ENCODE assay signal across 8 cellular contexts in the genomic region with DNA sequence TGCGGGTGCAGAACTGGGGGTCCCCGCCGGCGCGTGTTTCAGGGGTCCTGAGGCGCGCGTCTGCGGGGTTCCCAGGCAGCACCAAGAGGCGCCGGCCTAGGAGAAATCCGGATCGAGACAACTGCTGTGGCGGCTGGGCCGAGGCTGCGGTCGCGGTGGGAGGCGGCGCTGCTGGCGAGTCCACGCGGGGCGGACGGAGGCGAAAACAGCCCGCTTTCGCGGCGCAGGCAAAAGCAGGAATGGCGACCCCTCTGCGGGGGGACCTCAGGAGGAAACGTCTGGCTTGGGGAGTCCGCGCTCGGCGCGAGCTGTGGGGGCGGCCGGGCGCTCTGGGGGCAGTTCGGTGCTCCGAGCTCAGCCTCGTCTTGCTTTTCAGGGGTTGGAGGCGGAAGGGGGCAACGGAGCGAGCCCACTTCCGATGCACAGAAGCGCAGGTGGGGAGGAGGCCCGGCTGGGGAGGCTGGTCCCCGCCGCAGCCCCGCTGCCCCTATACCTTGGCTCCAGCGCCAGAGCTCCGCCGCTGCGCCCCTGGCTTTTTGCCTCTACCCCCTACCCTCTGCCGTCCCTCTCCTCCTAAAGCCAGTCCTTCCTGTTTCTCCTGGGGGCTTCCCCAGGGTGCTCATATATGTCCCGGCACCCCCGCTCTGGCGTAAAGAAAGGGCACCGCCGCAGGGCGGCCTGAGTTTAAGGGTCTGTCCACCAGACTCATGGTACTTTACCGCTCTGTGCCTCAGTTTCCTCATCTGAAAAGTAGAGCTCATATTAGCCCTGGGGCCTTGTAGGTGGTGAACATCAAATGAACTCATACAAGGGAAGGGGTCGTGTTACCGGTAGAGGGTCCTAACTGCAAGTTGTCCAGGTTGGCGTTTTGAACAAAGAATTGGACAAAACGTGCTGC.
DNase-seq lines count a peak whose midpoint lies in the region; ATAC-seq lines count a peak whose summit lies in the region.

No MANE protein-coding gene starts in this region.

- H2AFZ ChIP-seq in mesenchymal stem cell (ENCODE audit: low read depth, low read length), result no peak overlapping the region

- H3K27ac ChIP-seq in effector memory CD4-positive, alpha-beta T cell (ENCODE audit: insufficient read depth, low read length, poor library complexity, severe bottlenecking), result peak overlapping the region; percentile 75
- H3K27ac ChIP-seq in mesenchymal stem cell (ENCODE audit: low read length, poor library complexity, severe bottlenecking) (no peak overlapping the region), thymus (ENCODE audit: low read depth) (peak overlapping the region; percentile 74)

- peak; percentile 22 for ATAC-seq in HG03565 (IDR thresholded peaks at IDR 0.05; ENCODE audit: unreplicated experiment)

- no peak overlapping the region for H3K14ac ChIP-seq in mesenchymal stem cell (ENCODE audit: low read length in 2 of 2)

- H3K27me3 ChIP-seq in effector memory CD4-positive, alpha-beta T cell (replicated peaks; ENCODE audit: control insufficient read depth, insufficient read depth, low read length, poor library complexity, severe bottlenecking), result no peaks in the 10 kb centered on the region
- H3K27me3 ChIP-seq in mesenchymal stem cell (ENCODE audit: control insufficient read depth in 1 of 2, insufficient read depth in 1 of 2, low read length in 2 of 2) (no peaks in the 10 kb centered on the region), thymus (ENCODE audit: control insufficient read depth, insufficient read depth) (no peaks in the 10 kb centered on the region)

- no peak overlapping the region for H2BK120ac ChIP-seq in mesenchymal stem cell (ENCODE audit: low read depth, low read length)

- H3K36me3 ChIP-seq in effector memory CD4-positive, alpha-beta T cell (ENCODE audit: control insufficient read depth, insufficient read depth, low read length), result no peaks in the 10 kb centered on the region
- peaks cover 0 to 7% of the 10 kb centered on the region in 2 experiments for H3K36me3 ChIP-seq in mesenchymal stem cell (ENCODE audit: control insufficient read depth in 1 of 2, insufficient read depth in 2 of 2, low read depth in 1 of 2, low read length in 2 of 2)
- peaks cover 12% of the 10 kb centered on the region for H3K36me3 ChIP-seq in thymus (ENCODE audit: control insufficient read depth, insufficient read depth)

- H3K9ac ChIP-seq in mesenchymal stem cell (ENCODE audit: low read length), result peak overlapping the region; percentile 90

- no peak overlapping the region for H2BK15ac ChIP-seq in mesenchymal stem cell (ENCODE audit: low read depth, poor library complexity, severe bottlenecking)

- no peak overlapping the region for H3K23ac ChIP-seq in mesenchymal stem cell (ENCODE audit: low read length in 2 of 2)

- H2AK5ac ChIP-seq in mesenchymal stem cell (ENCODE audit: low read length, severe bottlenecking), result no peak overlapping the region

- H3K4ac ChIP-seq in mesenchymal stem cell (ENCODE audit: low read depth in 1 of 2, low read length in 2 of 2), result no peak overlapping the region

- H3K4me3 ChIP-seq in effector memory CD4-positive, alpha-beta T cell (ENCODE audit: insufficient read depth, low read depth, low read length, poor library complexity, severe bottlenecking), result peak overlapping the region; percentile 93
- H3K4me3 ChIP-seq in mesenchymal stem cell (ENCODE audit: insufficient read depth in 1 of 2, low read depth in 1 of 2, low read length in 2 of 2) (peak overlapping the region in 1 of 2 experiments; percentile 83), thymus (ENCODE audit: low read length) (peak overlapping the region; percentile 70)

- no peak overlapping the region for H3K18ac ChIP-seq in mesenchymal stem cell (ENCODE audit: low read depth in 1 of 2, low read length in 2 of 2)

- H4K91ac ChIP-seq in mesenchymal stem cell (ENCODE audit: low read length), result no peak overlapping the region

- 98% methylated on average over 67 of the region's 69 CpGs for WGBS in mesenchymal stem cell
- 38% methylated on average over 69 of the region's 69 CpGs for WGBS in thymus

- H3K4me2 ChIP-seq in mesenchymal stem cell (ENCODE audit: low read length, poor library complexity, severe bottlenecking), result no peak overlapping the region

- no peak overlapping the region for H4K8ac ChIP-seq in mesenchymal stem cell (ENCODE audit: low read length)

- no peaks in the 10 kb centered on the region for H3K9me3 ChIP-seq in effector memory CD4-positive, alpha-beta T cell (ENCODE audit: control insufficient read depth, low read length)
- H3K9me3 ChIP-seq in mesenchymal stem cell (ENCODE audit: control insufficient read depth, low read length) (no peaks in the 10 kb centered on the region), thymus (ENCODE audit: control insufficient read depth) (no peaks in the 10 kb centered on the region)

- H2BK5ac ChIP-seq in mesenchymal stem cell (ENCODE audit: low read depth, low read length, poor library complexity, severe bottlenecking), result no peak overlapping the region

- no peaks in the 10 kb centered on the region for H3K4me1 ChIP-seq in effector memory CD4-positive, alpha-beta T cell (ENCODE audit: control insufficient read depth, insufficient read depth, low read length, poor library complexity, severe bottlenecking)
- H3K4me1 ChIP-seq in mesenchymal stem cell (ENCODE audit: control insufficient read depth, insufficient read depth, low read depth, low read length), result peaks cover 5% of the 10 kb centered on the region
- H3K4me1 ChIP-seq in thymus (ENCODE audit: control insufficient read depth, insufficient read depth, low read length), result peaks cover 2% of the 10 kb centered on the region

- peak; percentile 23 for DNase-seq in NCI-H748 (lab: John Stamatoyannopoulos, UW; ENCODE audit: unreplicated experiment)
- no peak for DNase-seq in NCI-H748 treated with DMSO at 0.1 percent for 48 hours (lab: John Stamatoyannopoulos, UW)
- DNase-seq in activated CD4-positive, CD25-positive, alpha-beta regulatory T cell treated with anti-CD3 and anti-CD28 coated beads, Interleukin-2, amount 50 U/mL, for 72 hours, result peak; percentile 59
- DNase-seq in effector memory CD4-positive, alpha-beta T cell, result peak in 2 of 3 donors; percentile 6 to 14
- DNase-seq in mesenchymal stem cell, result no peak
- DNase-seq in NCI-H1694 (lab: John Stamatoyannopoulos, UW), result no peak

- H3K79me1 ChIP-seq in mesenchymal stem cell (replicated peaks; ENCODE audit: low read length, poor library complexity, severe bottlenecking), result no peaks in the 10 kb centered on the region

- H2BK12ac ChIP-seq in mesenchymal stem cell (ENCODE audit: low read length in 2 of 2), result no peak overlapping the region

Comparison
In these comparisons a context has a peak if more than half of its experiments do, and no peak if none do; other contexts are left out.
1. DNase-seq: peak in NCI-H748 (single experiment), activated CD4-positive, CD25-positive, alpha-beta regulatory T cell treated with anti-CD3 and anti-CD28 coated beads, Interleukin-2, amount 50 U/mL, for 72 hours (single experiment) and effector memory CD4-positive, alpha-beta T cell (2 of 3); none in NCI-H748 treated with DMSO at 0.1 percent for 48 hours (single experiment), mesenchymal stem cell (single experiment) and NCI-H1694 (single experiment).